In genomic region chr6:57350316-57350842, GRCh38 we compare ENCODE assay signal across 8 cellular contexts.
DNase-seq lines count a peak whose midpoint lies in the region; ATAC-seq and FAIRE-seq lines count a peak whose summit lies in the region.
"Not testable (repeated sequence)": the region's sequence is repeated elsewhere in the genome, so short reads cannot be mapped to it uniquely, and the experiment has no call there.

No MANE protein-coding gene starts in this region.

- ATAC-seq in GM18502 (IDR thresholded peaks at IDR 0.05; ENCODE audit: poor library complexity, unreplicated experiment) = peak; percentile 92
- peak; percentile 82 for ATAC-seq in GM19395 (IDR thresholded peaks at IDR 0.05; ENCODE audit: unreplicated experiment)
- ATAC-seq in GM21723 (IDR thresholded peaks at IDR 0.05; ENCODE audit: unreplicated experiment) = peak; percentile 54
- peak; percentile 68 for ATAC-seq in HG02852 (IDR thresholded peaks at IDR 0.05; ENCODE audit: unreplicated experiment)
- peak; percentile 81 for ATAC-seq in HG03442 (IDR thresholded peaks at IDR 0.05; ENCODE audit: unreplicated experiment)
- ATAC-seq in stimulated activated naive B cell treated with anti-CD40 and anti-IgM and Interleukin-4, amounts not matched to agents 10 μg/mL and 1 μg/mL and 100 μg/mL, for 72 hours (replicated peaks) = peak; percentile 92 to 94

- not testable (repeated sequence) for H3K27me3 Mint-ChIP-seq in stimulated activated naive B cell treated with anti-CD40 and anti-IgM and Interleukin-4, amounts not matched to agents 10 μg/mL and 1 μg/mL and 100 μg/mL, for 72 hours

- peaks cover 9 to 26% of the 10 kb centered on the region in 2 donors for H3K4me1 Mint-ChIP-seq in stimulated activated naive B cell treated with anti-CD40 and anti-IgM and Interleukin-4, amounts not matched to agents 10 μg/mL and 1 μg/mL and 100 μg/mL, for 72 hours

- H3K9me3 Mint-ChIP-seq in stimulated activated naive B cell treated with anti-CD40 and anti-IgM and Interleukin-4, amounts not matched to agents 10 μg/mL and 1 μg/mL and 100 μg/mL, for 72 hours = not testable (repeated sequence)

- peak; percentile 48 for FAIRE-seq in endometrium (lab: Jason Lieb, UNC)

- peak; percentile 14 for DNase-seq in NCI-H69 (lab: John Stamatoyannopoulos, UW)
- peak; percentile 2 for DNase-seq in stimulated activated naive B cell treated with anti-CD40 and anti-IgM and Interleukin-4, amounts not matched to agents 10 μg/mL and 1 μg/mL and 100 μg/mL, for 72 hours

- H3K4me3 Mint-ChIP-seq in stimulated activated naive B cell treated with anti-CD40 and anti-IgM and Interleukin-4, amounts not matched to agents 10 μg/mL and 1 μg/mL and 100 μg/mL, for 72 hours = not testable (repeated sequence)

- H3K36me3 Mint-ChIP-seq in stimulated activated naive B cell treated with anti-CD40 and anti-IgM and Interleukin-4, amounts not matched to agents 10 μg/mL and 1 μg/mL and 100 μg/mL, for 72 hours = peaks cover 6 to 12% of the 10 kb centered on the region in 2 donors

- not testable (repeated sequence) for H3K27ac Mint-ChIP-seq in stimulated activated naive B cell treated with anti-CD40 and anti-IgM and Interleukin-4, amounts not matched to agents 10 μg/mL and 1 μg/mL and 100 μg/mL, for 72 hours

Comparison
In these comparisons a context has a peak if more than half of its experiments do, and no peak if none do; other contexts are left out.
1. Peak in every context shown above with its lines: DNase-seq and ATAC-seq.